ENCODE assay signal across 24 cellular contexts in the genomic region with DNA sequence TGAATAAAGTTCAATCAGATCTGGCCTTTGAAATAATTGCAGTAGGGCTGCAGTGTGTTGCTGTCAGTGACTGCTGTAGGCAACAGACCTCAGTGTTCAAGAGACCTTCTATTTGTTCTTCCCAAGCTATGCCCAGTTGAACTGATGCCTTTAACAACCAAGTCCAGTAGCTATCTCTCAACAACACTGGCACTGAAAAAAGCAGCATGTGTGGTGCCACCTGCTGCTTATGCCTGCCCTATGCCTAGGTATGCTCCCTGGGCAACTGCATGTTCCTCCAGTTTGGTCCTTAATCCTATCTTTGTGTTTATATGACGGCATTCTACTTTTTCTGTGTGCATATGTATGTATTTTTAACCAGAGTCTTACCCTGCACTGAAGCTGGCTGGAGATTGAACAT.
"Had no signal": no experiment of that assay in that cellular context is flagged by ENCODE, and none has a peak within 500 bp of the region (broad histone marks: within the 10 kb centered on the region; RNA-seq: fewer than 3 reads in every experiment).

No MANE protein-coding gene starts in this region.

- H3K4me3 ChIP-seq: gastrocnemius medialis, lower lobe of right lung, ovary, psoas muscle, sigmoid colon, testis, tibial artery had no signal

- H3K9me3 Mint-ChIP-seq: endodermal cell, type B pancreatic cell had no signal

- H3K4me1 Mint-ChIP-seq: natural killer cell; stimulated activated effector memory CD8-positive, alpha-beta T cell treated with anti-CD3 and anti-CD28 coated beads, Interleukin-12 subunit alpha, Interleukin-12 subunit beta, amount 100 ng/mL, for 72 hours had no signal

- H3K27me3 Mint-ChIP-seq: dendritic cell treated with granulocyte-macrophage colony-stimulating factor and Interleukin-4, amounts not matched to agents 40 ng/mL and 50 ng/mL, for 4 days; type B pancreatic cell had no signal

- H3K27ac Mint-ChIP-seq: dendritic cell treated with granulocyte-macrophage colony-stimulating factor and Interleukin-4, amounts not matched to agents 40 ng/mL and 50 ng/mL, for 4 days; endodermal cell; natural killer cell; stimulated activated effector memory CD8-positive, alpha-beta T cell treated with anti-CD3 and anti-CD28 coated beads, Interleukin-12 subunit alpha, Interleukin-12 subunit beta, amount 100 ng/mL, for 72 hours; type B pancreatic cell had no signal

- H3K4me3 Mint-ChIP-seq: dendritic cell treated with granulocyte-macrophage colony-stimulating factor and Interleukin-4, amounts not matched to agents 40 ng/mL and 50 ng/mL, for 4 days; endodermal cell; natural killer cell; stimulated activated effector memory CD8-positive, alpha-beta T cell treated with anti-CD3 and anti-CD28 coated beads, Interleukin-12 subunit alpha, Interleukin-12 subunit beta, amount 100 ng/mL, for 72 hours; type B pancreatic cell had no signal

- ATAC-seq: esophagus mucosa; gastrocnemius medialis; left ventricle myocardium superior; lower lobe of right lung; natural killer cell; psoas muscle; right cardiac atrium; stimulated activated effector memory CD8-positive, alpha-beta T cell treated with anti-CD3 and anti-CD28 coated beads, Interleukin-12 subunit alpha, Interleukin-12 subunit beta, amount 100 ng/mL, for 72 hours; stimulated activated naive CD8-positive, alpha-beta T cell treated with anti-CD3 and anti-CD28 coated beads, Interleukin-15, Interleukin-2, amounts not matched to agents 100 U/mL and 50 U/mL, for 24 hours had no signal

- H3K4me1 ChIP-seq: gastrocnemius medialis, lower lobe of right lung, psoas muscle, sigmoid colon, testis, tibial artery had no signal

- DNase-seq: effector CD8-positive, alpha-beta T cell; endodermal cell; foreskin fibroblast; gastrocnemius medialis; left ventricle myocardium superior; lower lobe of right lung; natural killer cell; occipital lobe; ovary; posterior cingulate gyrus; psoas muscle; right cardiac atrium; sigmoid colon; stimulated activated CD4-positive, alpha-beta T cell treated with anti-CD3 and anti-CD28 coated beads, Interleukin-2, amount 100 ng/mL, for 24 hours; stimulated activated CD4-positive, alpha-beta T cell treated with anti-CD3 and anti-CD28 coated beads, Interleukin-4, amount 100 ng/mL, for 24 hours; stimulated activated naive CD8-positive, alpha-beta T cell treated with anti-CD3 and anti-CD28 coated beads, Interleukin-15, Interleukin-2, amounts not matched to agents 100 U/mL and 50 U/mL, for 24 hours; testis; tibial artery had no signal

- H3K9me3 ChIP-seq: gastrocnemius medialis, lower lobe of right lung, ovary, psoas muscle, sigmoid colon, testis, tibial artery had no signal

- H3K27me3 ChIP-seq: gastrocnemius medialis, ovary, sigmoid colon, testis, tibial artery had no signal

- H3K36me3 Mint-ChIP-seq: natural killer cell; stimulated activated effector memory CD8-positive, alpha-beta T cell treated with anti-CD3 and anti-CD28 coated beads, Interleukin-12 subunit alpha, Interleukin-12 subunit beta, amount 100 ng/mL, for 72 hours; type B pancreatic cell had no signal

- H3K27ac ChIP-seq: epithelial cell of prostate, gastrocnemius medialis, lower lobe of right lung, ovary, psoas muscle, sigmoid colon, testis, tibial artery had no signal

- FAIRE-seq: keratinocyte had no signal

- H3K36me3 ChIP-seq: gastrocnemius medialis, lower lobe of right lung, ovary, sigmoid colon, tibial artery had no signal
